13 cellular contexts compared by ENCODE assay signal in genomic region chr13:82010780-82011179, GRCh38.
"Had no signal": no experiment of that assay in that cellular context is flagged by ENCODE, and none has a peak within 500 bp of the region (broad histone marks: within the 10 kb centered on the region; RNA-seq: fewer than 3 reads in every experiment).

No MANE protein-coding gene starts in this region.

- H3K4me1 Mint-ChIP-seq: activated CD4-positive, alpha-beta memory T cell treated with anti-CD3 and anti-CD28 coated beads, Interleukin-2, amount 10 ng/mL, durations not matched to agents 7 days and 5 days; activated CD4-positive, alpha-beta T cell treated with anti-CD3 and anti-CD28 coated beads for 36 hours had no signal

- H3K36me3 ChIP-seq: upper lobe of left lung had no signal

- H3K36me3 Mint-ChIP-seq: activated naive CD8-positive, alpha-beta T cell had no signal

- H2AFZ ChIP-seq: parathyroid adenoma had no signal

- H3K27me3 Mint-ChIP-seq: activated CD4-positive, alpha-beta memory T cell treated with anti-CD3 and anti-CD28 coated beads, Interleukin-2, amount 10 ng/mL, durations not matched to agents 7 days and 5 days; activated CD4-positive, alpha-beta T cell treated with anti-CD3 and anti-CD28 coated beads for 36 hours; activated naive CD8-positive, alpha-beta T cell; stimulated activated naive CD8-positive, alpha-beta T cell treated with anti-CD3 and anti-CD28 coated beads, Interleukin-15, Interleukin-2, amounts not matched to agents 100 ng/mL and 50 ng/mL, for 24 hours had no signal

- H3K27ac ChIP-seq: parathyroid adenoma, upper lobe of left lung had no signal

- H3K79me2 ChIP-seq: parathyroid adenoma had no signal

- H3K4me3 Mint-ChIP-seq: activated CD4-positive, alpha-beta memory T cell treated with anti-CD3 and anti-CD28 coated beads, Interleukin-2, amount 10 ng/mL, durations not matched to agents 7 days and 5 days; activated CD4-positive, alpha-beta T cell treated with anti-CD3 and anti-CD28 coated beads for 36 hours; activated naive CD8-positive, alpha-beta T cell; stimulated activated naive CD8-positive, alpha-beta T cell treated with anti-CD3 and anti-CD28 coated beads, Interleukin-15, Interleukin-2, amounts not matched to agents 100 ng/mL and 50 ng/mL, for 24 hours; T-helper 2 cell treated with Interferon-gamma antibody and Interleukin-4, amounts not matched to agents 5 μg/mL and 100 μg/mL, for 36 hours had no signal

- H3K9ac ChIP-seq: parathyroid adenoma had no signal

- H3K27me3 ChIP-seq: upper lobe of left lung had no signal

- H3K4me3 ChIP-seq: upper lobe of left lung had no signal

- H3K27ac Mint-ChIP-seq: activated CD4-positive, alpha-beta memory T cell treated with anti-CD3 and anti-CD28 coated beads, Interleukin-2, amount 10 ng/mL, durations not matched to agents 7 days and 5 days; activated CD4-positive, alpha-beta T cell treated with anti-CD3 and anti-CD28 coated beads for 36 hours; activated naive CD8-positive, alpha-beta T cell; stimulated activated naive CD8-positive, alpha-beta T cell treated with anti-CD3 and anti-CD28 coated beads, Interleukin-15, Interleukin-2, amounts not matched to agents 100 ng/mL and 50 ng/mL, for 24 hours; T-helper 2 cell treated with Interferon-gamma antibody and Interleukin-4, amounts not matched to agents 5 μg/mL and 100 μg/mL, for 36 hours had no signal

- DNase-seq: activated CD4-positive, alpha-beta memory T cell treated with anti-CD3 and anti-CD28 coated beads, Interleukin-2, amount 10 ng/mL, durations not matched to agents 7 days and 5 days; activated CD4-positive, alpha-beta T cell treated with anti-CD3 and anti-CD28 coated beads for 36 hours; activated gamma-delta T cell; activated T-cell treated with anti-CD3 and anti-CD28 coated beads, Interleukin-2, amount 50 U/mL, for 48 hours; anterior cingulate cortex; left ventricle myocardium superior; stimulated activated CD4-positive, alpha-beta T cell treated with anti-CD3 and anti-CD28 coated beads, Interleukin-15, amount 100 ng/mL, for 24 hours; stimulated activated CD4-positive, alpha-beta T cell treated with anti-CD3 and anti-CD28 coated beads, Interleukin-4, amount 100 ng/mL, for 24 hours; upper lobe of left lung had no signal

- H3K9me3 ChIP-seq: upper lobe of left lung had no signal

- H3K4me1 ChIP-seq: parathyroid adenoma, upper lobe of left lung had no signal

- ATAC-seq: activated CD4-positive, alpha-beta T cell treated with anti-CD3 and anti-CD28 coated beads for 36 hours; left ventricle myocardium superior had no signal
